ENCODE assay signal across 9 cellular contexts in the genomic region with DNA sequence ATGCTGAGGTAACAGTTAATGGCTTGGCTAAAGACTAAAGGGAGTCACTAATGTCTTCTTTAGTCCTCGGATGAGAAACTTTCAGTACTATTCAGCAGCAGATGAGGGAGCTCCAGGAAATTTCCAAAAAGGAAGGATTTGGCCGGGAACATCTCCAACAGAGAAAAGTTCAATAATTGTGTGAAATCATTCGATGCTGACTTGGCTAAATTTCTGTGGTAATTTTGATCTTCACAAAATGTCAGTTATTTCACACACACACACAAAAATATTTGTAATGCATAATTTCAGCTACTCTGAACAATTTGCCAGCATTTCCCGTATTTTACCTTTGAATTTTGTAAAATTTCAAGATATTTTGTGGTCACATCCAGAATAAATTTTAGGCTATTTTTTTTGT.
"Had no signal": no experiment of that assay in that cellular context is flagged by ENCODE, and none has a peak within 500 bp of the region (broad histone marks: within the 10 kb centered on the region; RNA-seq: fewer than 3 reads in every experiment).

No MANE protein-coding gene starts in this region.

- FAIRE-seq: HTR-8/SVneo had no signal

- H3K27ac ChIP-seq: KMS-11 had no signal

- H3K36me3 ChIP-seq: HAP-1 had no signal

- H3K4me3 ChIP-seq: HAP-1 had no signal

- H3K9me3 ChIP-seq: HAP-1 had no signal

- H3K4me2 ChIP-seq: KMS-11 had no signal

- DNase-seq: GOT3, H7, HFFc6, Karpas-422, KBM-7 had no signal

- ATAC-seq: HCT116 had no signal

- H3K9ac ChIP-seq: KMS-11 had no signal
